Comparison of ENCODE assay signal across 21 cellular contexts in the genomic region with DNA sequence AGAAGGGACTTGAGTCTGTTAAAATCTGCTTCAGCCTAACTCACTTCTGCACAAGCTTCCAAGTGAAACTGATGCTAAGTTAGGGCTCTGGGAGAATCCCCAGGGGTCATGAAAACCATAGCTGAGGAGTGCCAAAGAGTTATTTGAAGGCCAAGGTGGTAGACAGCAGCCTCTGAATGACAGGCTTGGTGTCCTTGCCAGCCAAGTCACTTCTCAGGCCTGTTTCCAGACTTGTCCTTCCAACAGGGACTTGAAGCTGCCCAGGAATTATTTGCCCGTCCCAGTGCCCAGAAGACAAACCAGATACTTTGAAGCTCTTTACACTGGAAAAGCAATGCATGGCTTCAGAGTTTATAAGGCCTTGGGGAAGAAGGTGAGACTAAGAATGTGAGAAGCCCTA.
"Had no signal": no experiment of that assay in that cellular context is flagged by ENCODE, and none has a peak within 500 bp of the region (broad histone marks: within the 10 kb centered on the region; RNA-seq: fewer than 3 reads in every experiment).

No MANE protein-coding gene starts in this region.

- H3K36me3 ChIP-seq: colonic mucosa, esophagus squamous epithelium, gastrocnemius medialis, heart right ventricle, left lung, lower lobe of right lung had no signal

- H3K4me3 ChIP-seq: colonic mucosa, esophagus squamous epithelium, gastrocnemius medialis, heart right ventricle, left lung, lower lobe of right lung had no signal

- H3K4me1 ChIP-seq: colonic mucosa, esophagus squamous epithelium, gastrocnemius medialis, heart right ventricle, left lung, lower lobe of right lung had no signal

- DNase-seq: colonic mucosa; cortex of kidney; effector CD8-positive, alpha-beta T cell; effector memory CD8-positive, alpha-beta T cell; endodermal cell; esophagus squamous epithelium; foreskin fibroblast; foreskin melanocyte; gastrocnemius medialis; glutamatergic neuron; head of caudate nucleus; heart right ventricle; hippocampal formation; left cardiac atrium; left lung; left ventricle myocardium superior; lower lobe of right lung; mesenchymal stem cell; naive B cell; naive thymus-derived CD8-positive, alpha-beta T cell had no signal

- H3K27me3 ChIP-seq: colonic mucosa, esophagus squamous epithelium, gastrocnemius medialis, heart right ventricle, left lung had no signal

- H3K27ac ChIP-seq: colonic mucosa, epithelial cell of prostate, esophagus squamous epithelium, gastrocnemius medialis, heart right ventricle, left lung, lower lobe of right lung had no signal

- H3K9me3 ChIP-seq: colonic mucosa, gastrocnemius medialis, lower lobe of right lung had no signal
